Comparison of ENCODE assay signal across 7 cellular contexts in the genomic region with DNA sequence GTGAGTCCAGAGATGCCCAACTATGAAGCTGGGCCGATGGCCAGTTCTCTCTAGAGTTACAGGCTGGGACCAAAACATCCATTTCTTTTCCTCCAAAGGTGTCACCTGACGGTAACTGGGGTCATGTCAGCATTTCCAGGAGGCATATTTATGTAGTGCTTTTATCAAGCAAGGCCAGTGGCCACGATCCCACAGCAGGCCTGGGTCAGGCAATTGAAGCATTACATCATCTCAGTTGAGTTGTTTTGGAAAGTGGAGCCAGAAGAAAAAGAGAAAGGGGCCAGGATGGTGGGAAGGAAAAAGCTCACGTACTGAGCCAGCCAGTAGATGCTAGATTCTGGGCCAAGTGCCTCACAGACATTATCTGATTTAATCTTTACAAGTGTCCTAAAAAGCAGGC.
"Had no signal": no experiment of that assay in that cellular context is flagged by ENCODE, and none has a peak within 500 bp of the region (broad histone marks: within the 10 kb centered on the region; RNA-seq: fewer than 3 reads in every experiment).

No MANE protein-coding gene starts in this region.

- FAIRE-seq: GM12878, GM12891, GM12892, GM18507, GM19239 had no signal

- H3K4me3 ChIP-seq: GM12878 had no signal

- DNase-seq: GDM1, GF-D8 had no signal
